In the genomic region with DNA sequence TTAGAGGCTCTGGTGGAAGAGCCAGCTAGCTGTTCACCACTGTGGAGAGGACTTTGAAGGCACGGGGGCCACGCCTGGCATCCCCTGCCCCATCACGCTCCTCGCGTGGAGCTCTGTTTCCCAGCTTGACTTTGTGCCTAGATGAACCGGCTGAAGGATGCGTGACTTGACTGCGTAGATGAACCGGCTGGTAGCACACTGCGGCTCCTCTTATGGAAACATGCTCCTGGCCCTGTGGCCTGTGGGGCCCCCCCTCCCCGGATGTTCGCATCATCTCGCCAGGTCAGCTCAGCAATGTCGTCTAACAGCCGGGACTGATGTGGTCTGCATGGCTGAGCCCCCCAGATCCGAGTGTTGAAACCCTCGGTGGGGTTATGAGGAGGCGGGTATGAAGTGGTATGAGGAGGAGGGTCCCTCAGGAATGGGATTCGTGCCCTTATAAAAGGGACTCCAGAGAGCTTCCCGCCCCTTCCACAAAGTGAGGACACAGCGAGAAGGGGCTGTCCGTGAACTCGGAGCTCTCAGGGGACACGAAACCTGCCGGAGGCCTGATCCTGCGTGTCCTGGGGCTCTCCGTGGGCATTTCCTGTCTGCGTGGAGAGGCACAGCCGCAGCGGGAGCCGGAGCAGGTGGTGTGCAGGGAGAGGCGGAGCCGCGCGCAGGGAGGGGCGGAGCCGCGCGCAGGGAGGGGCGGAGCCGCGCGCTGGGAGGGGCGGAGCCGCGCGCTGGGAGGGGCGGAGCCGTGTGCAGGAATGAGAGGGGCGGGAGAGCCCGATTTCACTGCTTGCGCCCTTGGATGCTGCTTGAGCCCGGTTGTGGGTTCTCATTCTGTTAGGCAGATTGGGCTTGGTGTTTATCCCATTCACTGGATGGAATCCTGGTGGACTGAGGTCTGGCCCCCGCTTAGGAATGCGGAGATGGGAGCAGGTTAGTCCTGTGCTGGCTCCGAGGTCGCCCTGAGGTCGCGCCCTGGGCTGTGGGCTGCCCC, we compare ENCODE assay signal across 1 cellular context.
TF ChIP-seq lines count a peak whose summit lies in the region.

No MANE protein-coding gene starts in this region.

TF ChIP-seq in HCT116, 20 proteins besides CTCF, POLR2A, EP300 and RAD21 (continued from another document):
- TF ChIP-seq JUND (IDR thresholded peaks at IDR 0.05) (no peak), EZH2 (IDR thresholded peaks at IDR 0.05) (no peak), EGR1 (IDR thresholded peaks at IDR 0.05; ENCODE audit: low read depth) (no peak), YY1 (IDR thresholded peaks at IDR 0.05; ENCODE audit: extremely low read depth, insufficient replicate concordance, low read depth, low read length) (no peak), ZNF274 (IDR thresholded peaks at IDR 0.05; ENCODE audit: low read depth, low read length) (no peak), CBX3 (IDR thresholded peaks at IDR 0.05; ENCODE audit: low read depth) (no peak), SP1 (IDR thresholded peaks at IDR 0.05; ENCODE audit: low read depth) (no peak)
- TF ChIP-seq, protein P1, sequence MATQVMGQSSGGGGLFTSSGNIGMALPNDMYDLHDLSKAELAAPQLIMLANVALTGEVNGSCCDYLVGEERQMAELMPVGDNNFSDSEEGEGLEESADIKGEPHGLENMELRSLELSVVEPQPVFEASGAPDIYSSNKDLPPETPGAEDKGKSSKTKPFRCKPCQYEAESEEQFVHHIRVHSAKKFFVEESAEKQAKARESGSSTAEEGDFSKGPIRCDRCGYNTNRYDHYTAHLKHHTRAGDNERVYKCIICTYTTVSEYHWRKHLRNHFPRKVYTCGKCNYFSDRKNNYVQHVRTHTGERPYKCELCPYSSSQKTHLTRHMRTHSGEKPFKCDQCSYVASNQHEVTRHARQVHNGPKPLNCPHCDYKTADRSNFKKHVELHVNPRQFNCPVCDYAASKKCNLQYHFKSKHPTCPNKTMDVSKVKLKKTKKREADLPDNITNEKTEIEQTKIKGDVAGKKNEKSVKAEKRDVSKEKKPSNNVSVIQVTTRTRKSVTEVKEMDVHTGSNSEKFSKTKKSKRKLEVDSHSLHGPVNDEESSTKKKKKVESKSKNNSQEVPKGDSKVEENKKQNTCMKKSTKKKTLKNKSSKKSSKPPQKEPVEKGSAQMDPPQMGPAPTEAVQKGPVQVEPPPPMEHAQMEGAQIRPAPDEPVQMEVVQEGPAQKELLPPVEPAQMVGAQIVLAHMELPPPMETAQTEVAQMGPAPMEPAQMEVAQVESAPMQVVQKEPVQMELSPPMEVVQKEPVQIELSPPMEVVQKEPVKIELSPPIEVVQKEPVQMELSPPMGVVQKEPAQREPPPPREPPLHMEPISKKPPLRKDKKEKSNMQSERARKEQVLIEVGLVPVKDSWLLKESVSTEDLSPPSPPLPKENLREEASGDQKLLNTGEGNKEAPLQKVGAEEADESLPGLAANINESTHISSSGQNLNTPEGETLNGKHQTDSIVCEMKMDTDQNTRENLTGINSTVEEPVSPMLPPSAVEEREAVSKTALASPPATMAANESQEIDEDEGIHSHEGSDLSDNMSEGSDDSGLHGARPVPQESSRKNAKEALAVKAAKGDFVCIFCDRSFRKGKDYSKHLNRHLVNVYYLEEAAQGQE (IDR thresholded peaks at IDR 0.05; ENCODE audit: low read depth) = no peak
- TF ChIP-seq, protein P2, sequence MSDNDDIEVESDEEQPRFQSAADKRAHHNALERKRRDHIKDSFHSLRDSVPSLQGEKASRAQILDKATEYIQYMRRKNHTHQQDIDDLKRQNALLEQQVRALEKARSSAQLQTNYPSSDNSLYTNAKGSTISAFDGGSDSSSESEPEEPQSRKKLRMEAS (IDR thresholded peaks at IDR 0.05) = no peak
TF ChIP-seq in HCT116: peak in this region for 0.
